In the genomic region with DNA sequence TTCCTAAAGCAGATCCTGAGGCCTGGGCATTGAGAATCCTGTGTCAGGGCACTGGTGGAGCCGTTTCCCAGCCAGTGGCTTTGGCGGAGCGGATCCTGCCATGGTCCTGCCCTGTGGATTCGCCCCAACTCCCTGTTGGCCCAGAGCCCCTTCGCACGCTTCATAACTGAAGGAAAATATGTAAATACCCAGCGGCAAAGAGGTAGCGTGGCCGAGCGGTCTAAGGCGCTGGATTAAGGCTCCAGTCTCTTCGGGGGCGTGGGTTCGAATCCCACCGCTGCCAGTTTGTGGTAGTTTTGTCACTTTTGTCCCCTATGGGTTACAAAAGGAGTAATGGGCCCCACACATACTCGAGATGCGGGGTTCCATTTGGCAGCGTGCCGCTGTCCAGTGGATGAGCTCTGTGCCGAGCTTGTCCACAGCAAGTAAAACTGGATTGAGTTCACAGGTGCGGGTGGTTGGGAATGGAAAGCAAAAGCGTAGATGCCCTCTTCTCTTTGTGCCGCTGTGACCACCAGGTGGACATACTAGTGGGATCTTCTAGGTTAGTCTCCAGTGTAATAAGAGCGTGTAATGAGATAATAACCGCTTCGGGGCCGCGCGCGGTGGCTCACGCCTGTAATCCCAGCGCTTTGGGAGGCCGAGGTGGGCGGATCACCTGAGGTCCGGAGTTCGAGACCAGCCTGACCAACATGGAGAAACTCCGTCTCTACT, we compare ENCODE assay signal across 1 cellular context.
A peak's percentile ranks its signal among the peaks of the same experiment; 100 is the strongest.
TF ChIP-seq lines count a peak whose summit lies in the region.

No MANE protein-coding gene starts in this region.

TF ChIP-seq in K562, 482 proteins besides CTCF, POLR2A, EP300 and RAD21 (continued from another document and continues in another):
- TF ChIP-seq XRCC3 (IDR thresholded peaks at IDR 0.05) = no peak
- no peak for TF ChIP-seq ZNF282 (CRISPR knock-in tag; IDR thresholded peaks at IDR 0.05)
- TF ChIP-seq ARID2 (IDR thresholded peaks at IDR 0.05) = no peak
- no peak for TF ChIP-seq DDX20 (tag; IDR thresholded peaks at IDR 0.05; ENCODE audit: low read depth)
- TF ChIP-seq PYGO2 (tag; IDR thresholded peaks at IDR 0.05) = no peak
- TF ChIP-seq, protein P1, sequence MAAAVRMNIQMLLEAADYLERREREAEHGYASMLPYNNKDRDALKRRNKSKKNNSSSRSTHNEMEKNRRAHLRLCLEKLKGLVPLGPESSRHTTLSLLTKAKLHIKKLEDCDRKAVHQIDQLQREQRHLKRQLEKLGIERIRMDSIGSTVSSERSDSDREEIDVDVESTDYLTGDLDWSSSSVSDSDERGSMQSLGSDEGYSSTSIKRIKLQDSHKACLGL (CRISPR knock-in tag; IDR thresholded peaks at IDR 0.05; ENCODE audit: borderline replicate concordance, poor library complexity, severe bottlenecking) = no peak
- TF ChIP-seq E4F1 (CRISPR knock-in tag; IDR thresholded peaks at IDR 0.05; ENCODE audit: borderline replicate concordance) = no peak
- no peak for TF ChIP-seq ZNF77 (CRISPR knock-in tag; IDR thresholded peaks at IDR 0.05)
- TF ChIP-seq ATF4 (CRISPR knock-in tag; IDR thresholded peaks at IDR 0.05) = no peak
- peak; percentile 57; the same call in 1 of the 2 replicates for TF ChIP-seq KLF13 (tag; IDR thresholded peaks at IDR 0.05; ENCODE audit: borderline replicate concordance, low read depth)
- TF ChIP-seq NFATC3 (IDR thresholded peaks at IDR 0.05) = no peak
- TF ChIP-seq KLF10 (CRISPR knock-in tag; IDR thresholded peaks at IDR 0.05) = no peak
- no peak for TF ChIP-seq GTF2B (IDR thresholded peaks at IDR 0.05; ENCODE audit: extremely low read depth, insufficient read length)
- no peak for TF ChIP-seq MTA2 (IDR thresholded peaks at IDR 0.05; ENCODE audit: low read depth)
- TF ChIP-seq, protein P2, sequence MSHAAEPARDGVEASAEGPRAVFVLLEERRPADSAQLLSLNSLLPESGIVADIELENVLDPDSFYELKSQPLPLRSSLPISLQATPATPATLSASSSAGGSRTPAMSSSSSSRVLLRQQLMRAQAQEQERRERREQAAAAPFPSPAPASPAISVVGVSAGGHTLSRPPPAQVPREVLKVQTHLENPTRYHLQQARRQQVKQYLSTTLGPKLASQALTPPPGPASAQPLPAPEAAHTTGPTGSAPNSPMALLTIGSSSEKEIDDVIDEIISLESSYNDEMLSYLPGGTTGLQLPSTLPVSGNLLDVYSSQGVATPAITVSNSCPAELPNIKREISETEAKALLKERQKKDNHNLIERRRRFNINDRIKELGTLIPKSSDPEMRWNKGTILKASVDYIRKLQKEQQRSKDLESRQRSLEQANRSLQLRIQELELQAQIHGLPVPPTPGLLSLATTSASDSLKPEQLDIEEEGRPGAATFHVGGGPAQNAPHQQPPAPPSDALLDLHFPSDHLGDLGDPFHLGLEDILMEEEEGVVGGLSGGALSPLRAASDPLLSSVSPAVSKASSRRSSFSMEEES (CRISPR knock-in tag; IDR thresholded peaks at IDR 0.05) = no peak
- peak in 1 of 2 experiments; percentile 40; a peak in 2 of 4 replicates for TF ChIP-seq SRF (CRISPR knock-in tag; IDR thresholded peaks at IDR 0.05)
- TF ChIP-seq ESRRA (IDR thresholded peaks at IDR 0.05; ENCODE audit: borderline replicate concordance, low read depth) = peak; percentile 48; the same call in 1 of the 2 replicates
- TF ChIP-seq GTF2E2 (tag; IDR thresholded peaks at IDR 0.05) = no peak
- TF ChIP-seq ETV1 (tag; conservative IDR thresholded peaks at IDR 0.05; ENCODE audit: low read depth) = no peak
- no peak for TF ChIP-seq ZNF551 (CRISPR knock-in tag; IDR thresholded peaks at IDR 0.05)
- no peak for TF ChIP-seq ATF1 (CRISPR knock-in tag; IDR thresholded peaks at IDR 0.05)
- no peak; the same call in 1 of the 2 replicates for TF ChIP-seq ATF1 (tag; IDR thresholded peaks at IDR 0.05)
- no peak for TF ChIP-seq PHB (CRISPR knock-in tag; IDR thresholded peaks at IDR 0.05)
- TF ChIP-seq RBM25 (IDR thresholded peaks at IDR 0.05; ENCODE audit: low read depth, low read length, severe bottlenecking) = no peak
- no peak for TF ChIP-seq NFE2L1 (tag; IDR thresholded peaks at IDR 0.05; ENCODE audit: borderline replicate concordance, low read depth)
- TF ChIP-seq, protein P3, sequence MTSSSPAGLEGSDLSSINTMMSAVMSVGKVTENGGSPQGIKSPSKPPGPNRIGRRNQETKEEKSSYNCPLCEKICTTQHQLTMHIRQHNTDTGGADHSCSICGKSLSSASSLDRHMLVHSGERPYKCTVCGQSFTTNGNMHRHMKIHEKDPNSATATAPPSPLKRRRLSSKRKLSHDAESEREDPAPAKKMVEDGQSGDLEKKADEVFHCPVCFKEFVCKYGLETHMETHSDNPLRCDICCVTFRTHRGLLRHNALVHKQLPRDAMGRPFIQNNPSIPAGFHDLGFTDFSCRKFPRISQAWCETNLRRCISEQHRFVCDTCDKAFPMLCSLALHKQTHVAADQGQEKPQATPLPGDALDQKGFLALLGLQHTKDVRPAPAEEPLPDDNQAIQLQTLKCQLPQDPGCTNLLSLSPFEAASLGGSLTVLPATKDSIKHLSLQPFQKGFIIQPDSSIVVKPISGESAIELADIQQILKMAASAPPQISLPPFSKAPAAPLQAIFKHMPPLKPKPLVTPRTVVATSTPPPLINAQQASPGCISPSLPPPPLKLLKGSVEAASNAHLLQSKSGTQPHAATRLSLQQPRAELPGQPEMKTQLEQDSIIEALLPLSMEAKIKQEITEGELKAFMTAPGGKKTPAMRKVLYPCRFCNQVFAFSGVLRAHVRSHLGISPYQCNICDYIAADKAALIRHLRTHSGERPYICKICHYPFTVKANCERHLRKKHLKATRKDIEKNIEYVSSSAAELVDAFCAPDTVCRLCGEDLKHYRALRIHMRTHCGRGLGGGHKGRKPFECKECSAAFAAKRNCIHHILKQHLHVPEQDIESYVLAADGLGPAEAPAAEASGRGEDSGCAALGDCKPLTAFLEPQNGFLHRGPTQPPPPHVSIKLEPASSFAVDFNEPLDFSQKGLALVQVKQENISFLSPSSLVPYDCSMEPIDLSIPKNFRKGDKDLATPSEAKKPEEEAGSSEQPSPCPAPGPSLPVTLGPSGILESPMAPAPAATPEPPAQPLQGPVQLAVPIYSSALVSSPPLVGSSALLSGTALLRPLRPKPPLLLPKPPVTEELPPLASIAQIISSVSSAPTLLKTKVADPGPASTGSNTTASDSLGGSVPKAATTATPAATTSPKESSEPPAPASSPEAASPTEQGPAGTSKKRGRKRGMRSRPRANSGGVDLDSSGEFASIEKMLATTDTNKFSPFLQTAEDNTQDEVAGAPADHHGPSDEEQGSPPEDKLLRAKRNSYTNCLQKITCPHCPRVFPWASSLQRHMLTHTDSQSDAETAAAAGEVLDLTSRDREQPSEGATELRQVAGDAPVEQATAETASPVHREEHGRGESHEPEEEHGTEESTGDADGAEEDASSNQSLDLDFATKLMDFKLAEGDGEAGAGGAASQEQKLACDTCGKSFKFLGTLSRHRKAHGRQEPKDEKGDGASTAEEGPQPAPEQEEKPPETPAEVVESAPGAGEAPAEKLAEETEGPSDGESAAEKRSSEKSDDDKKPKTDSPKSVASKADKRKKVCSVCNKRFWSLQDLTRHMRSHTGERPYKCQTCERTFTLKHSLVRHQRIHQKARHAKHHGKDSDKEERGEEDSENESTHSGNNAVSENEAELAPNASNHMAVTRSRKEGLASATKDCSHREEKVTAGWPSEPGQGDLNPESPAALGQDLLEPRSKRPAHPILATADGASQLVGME (CRISPR knock-in tag; IDR thresholded peaks at IDR 0.05) = no peak
- peak; percentile 33; the same call in 1 of the 2 replicates for TF ChIP-seq MAX (CRISPR knock-in tag; IDR thresholded peaks at IDR 0.05)
- no peak for TF ChIP-seq CTCFL (IDR thresholded peaks at IDR 0.05; ENCODE audit: borderline replicate concordance, insufficient read depth, low read depth, low read length, poor library complexity, severe bottlenecking)
- TF ChIP-seq ZNF408 (CRISPR knock-in tag; IDR thresholded peaks at IDR 0.05; ENCODE audit: low read depth) = no peak
- no peak for TF ChIP-seq RBM17 (IDR thresholded peaks at IDR 0.05; ENCODE audit: borderline replicate concordance, low read depth, low read length)
- TF ChIP-seq ZNF347 (CRISPR knock-in tag; IDR thresholded peaks at IDR 0.05; ENCODE audit: low read depth) = no peak
- TF ChIP-seq, protein P4, sequence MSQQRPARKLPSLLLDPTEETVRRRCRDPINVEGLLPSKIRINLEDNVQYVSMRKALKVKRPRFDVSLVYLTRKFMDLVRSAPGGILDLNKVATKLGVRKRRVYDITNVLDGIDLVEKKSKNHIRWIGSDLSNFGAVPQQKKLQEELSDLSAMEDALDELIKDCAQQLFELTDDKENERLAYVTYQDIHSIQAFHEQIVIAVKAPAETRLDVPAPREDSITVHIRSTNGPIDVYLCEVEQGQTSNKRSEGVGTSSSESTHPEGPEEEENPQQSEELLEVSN (IDR thresholded peaks at IDR 0.05; ENCODE audit: borderline replicate concordance in 1 of 2, extremely low read depth in 1 of 2, insufficient read depth in 1 of 2, insufficient read length in 1 of 2, low read depth in 1 of 2, low read length in 1 of 2, poor library complexity in 1 of 2, severe bottlenecking in 1 of 2) = peak in 1 of 2 experiments; percentile 20
- no peak; a peak in 1 of 4 replicates for TF ChIP-seq FOXA3 (CRISPR knock-in tag; conservative IDR thresholded peaks at IDR 0.05 in 1 of 2, IDR thresholded peaks at IDR 0.05 in 1 of 2)
- TF ChIP-seq NCOA1 (IDR thresholded peaks at IDR 0.05; ENCODE audit: low read depth) = no peak
- no peak for TF ChIP-seq CBX2 (IDR thresholded peaks at IDR 0.05; ENCODE audit: insufficient read depth, low read length, poor library complexity, severe bottlenecking)
- TF ChIP-seq ZFPM2 (CRISPR knock-in tag; IDR thresholded peaks at IDR 0.05) = no peak
- no peak for TF ChIP-seq IFI16 (CRISPR knock-in tag; IDR thresholded peaks at IDR 0.05)
- peak; percentile 70; the same call in 1 of the 2 replicates for TF ChIP-seq SOX6 (IDR thresholded peaks at IDR 0.05)
- TF ChIP-seq FOXO4 (CRISPR knock-in tag; IDR thresholded peaks at IDR 0.05) = no peak
- no peak for TF ChIP-seq POLR2B (IDR thresholded peaks at IDR 0.05; ENCODE audit: low read depth, partially characterized antibody)
- TF ChIP-seq TCF7 (IDR thresholded peaks at IDR 0.05; ENCODE audit: borderline replicate concordance) = no peak
- no peak for TF ChIP-seq HMG20A (CRISPR knock-in tag; conservative IDR thresholded peaks at IDR 0.05)
- TF ChIP-seq DPF2 (IDR thresholded peaks at IDR 0.05) = no peak; the same call in 1 of the 2 replicates
- no peak for TF ChIP-seq NCOA4 (IDR thresholded peaks at IDR 0.05; ENCODE audit: partially characterized antibody)
- no peak for TF ChIP-seq ZNF324 (CRISPR knock-in tag; IDR thresholded peaks at IDR 0.05)
- no peak for TF ChIP-seq ZNF165 (CRISPR knock-in tag; IDR thresholded peaks at IDR 0.05; ENCODE audit: borderline replicate concordance)
- TF ChIP-seq ZNF212 (CRISPR knock-in tag; IDR thresholded peaks at IDR 0.05) = no peak
- TF ChIP-seq FOXK2 (conservative IDR thresholded peaks at IDR 0.05 in 1 of 2, IDR thresholded peaks at IDR 0.05 in 1 of 2; ENCODE audit: low read depth in 2 of 2) = peak; percentile 82 to 87
- TF ChIP-seq KLF16 (IDR thresholded peaks at IDR 0.05) = no peak
